ENCODE assay signal across 8 cellular contexts in genomic region chr18:49238433-49239042, GRCh38.
DNase-seq lines count a peak whose midpoint lies in the region; ATAC-seq and TF ChIP-seq lines count a peak whose summit lies in the region.

No MANE protein-coding gene starts in this region.

- H3K27ac ChIP-seq in left ventricle myocardium inferior (replicated peaks) (no peak overlapping the region), OCI-LY1 (ENCODE audit: low read depth, low read length, poor library complexity, severe bottlenecking) (no peak overlapping the region), esophagus squamous epithelium (no peak overlapping the region)

- no peaks in the 10 kb centered on the region for H3K27me3 ChIP-seq in left ventricle myocardium inferior (ENCODE audit: low read depth)
- H3K27me3 ChIP-seq in OCI-LY1 (ENCODE audit: insufficient read depth, low read length): no peaks in the 10 kb centered on the region
- H3K27me3 ChIP-seq in esophagus squamous epithelium: no peaks in the 10 kb centered on the region

- DNase-seq in left ventricle myocardium inferior (no peak), cardiac septum (ENCODE audit: low spot score) (no peak), esophagus squamous epithelium (lab: John Stamatoyannopoulos, UW) (no peak), epidermal melanocyte (ENCODE audit: insufficient read length, low spot score) (no peak)
- DNase-seq in stimulated activated naive B cell treated with anti-CD40 and anti-IgM and Interleukin-4, amounts not matched to agents 10 μg/mL and 1 μg/mL and 100 μg/mL, for 72 hours: no peak
- DNase-seq in activated T-helper 1 cell treated with anti-CD3 and anti-CD28 coated beads, Interleukin-12 subunit alpha, Interleukin-12 subunit beta, Interleukin-2, Interleukin-4 antibody, amounts not matched to agents 30 ng/mL and 10 ng/mL and 1 ng/mL, durations not matched to agents 14 hours and 24 hours and 36 hours (ENCODE audit: low spot score): no peak

- peaks cover 17 to 28% of the 10 kb centered on the region in 2 donors for H3K36me3 Mint-ChIP-seq in stimulated activated naive B cell treated with anti-CD40 and anti-IgM and Interleukin-4, amounts not matched to agents 10 μg/mL and 1 μg/mL and 100 μg/mL, for 72 hours
- H3K36me3 Mint-ChIP-seq in activated T-helper 1 cell treated with anti-CD3 and anti-CD28 coated beads, Interleukin-12 subunit alpha, Interleukin-12 subunit beta, Interleukin-2, Interleukin-4 antibody, amounts not matched to agents 30 ng/mL and 10 ng/mL and 1 ng/mL, durations not matched to agents 14 hours and 24 hours and 36 hours (ENCODE audit: low read depth): peaks cover 1% of the 10 kb centered on the region

- TF ChIP-seq CTCF in left ventricle myocardium inferior (IDR thresholded peaks at IDR 0.05; ENCODE audit: borderline replicate concordance): peak; percentile 53
- peak; percentile 49; the same call in 1 of the 2 replicates for TF ChIP-seq CTCF in OCI-LY1 (IDR thresholded peaks at IDR 0.05; ENCODE audit: low read length)
- TF ChIP-seq CTCF in esophagus squamous epithelium (IDR thresholded peaks at IDR 0.05): peak in 4 of 6 experiments; percentile 24 to 61 (median 36)

- H3K4me2 ChIP-seq in OCI-LY1 (ENCODE audit: low read length): no peak overlapping the region

- H3F3A ChIP-seq in OCI-LY1 (ENCODE audit: insufficient read depth, low read length): no peaks in the 10 kb centered on the region

- H3K4me3 ChIP-seq in left ventricle myocardium inferior (no peak overlapping the region), OCI-LY1 (ENCODE audit: low read depth, low read length, poor library complexity, severe bottlenecking) (no peak overlapping the region), esophagus squamous epithelium (no peak overlapping the region)

- H3K4me1 ChIP-seq in left ventricle myocardium inferior (no peaks in the 10 kb centered on the region), OCI-LY1 (ENCODE audit: insufficient read depth, low read length, severe bottlenecking) (peaks cover 3% of the 10 kb centered on the region), esophagus squamous epithelium (no peaks in the 10 kb centered on the region)

- H2AFZ ChIP-seq in OCI-LY1 (ENCODE audit: low read length): no peak overlapping the region

- no peak for ATAC-seq in stimulated activated naive B cell treated with anti-CD40 and anti-IgM and Interleukin-4, amounts not matched to agents 10 μg/mL and 1 μg/mL and 100 μg/mL, for 72 hours (replicated peaks)
- no peak for ATAC-seq in HG03039 (IDR thresholded peaks at IDR 0.05; ENCODE audit: unreplicated experiment)

- no peak for TF ChIP-seq POLR2A in esophagus squamous epithelium (IDR thresholded peaks at IDR 0.05)

- H3K9me3 Mint-ChIP-seq in stimulated activated naive B cell treated with anti-CD40 and anti-IgM and Interleukin-4, amounts not matched to agents 10 μg/mL and 1 μg/mL and 100 μg/mL, for 72 hours: no peaks in the 10 kb centered on the region
- H3K9me3 Mint-ChIP-seq in activated T-helper 1 cell treated with anti-CD3 and anti-CD28 coated beads, Interleukin-12 subunit alpha, Interleukin-12 subunit beta, Interleukin-2, Interleukin-4 antibody, amounts not matched to agents 30 ng/mL and 10 ng/mL and 1 ng/mL, durations not matched to agents 14 hours and 24 hours and 36 hours: no peaks in the 10 kb centered on the region

- H3K27me3 Mint-ChIP-seq in stimulated activated naive B cell treated with anti-CD40 and anti-IgM and Interleukin-4, amounts not matched to agents 10 μg/mL and 1 μg/mL and 100 μg/mL, for 72 hours: no peaks in the 10 kb centered on the region
- no peaks in the 10 kb centered on the region for H3K27me3 Mint-ChIP-seq in activated T-helper 1 cell treated with anti-CD3 and anti-CD28 coated beads, Interleukin-12 subunit alpha, Interleukin-12 subunit beta, Interleukin-2, Interleukin-4 antibody, amounts not matched to agents 30 ng/mL and 10 ng/mL and 1 ng/mL, durations not matched to agents 14 hours and 24 hours and 36 hours (ENCODE audit: insufficient read depth)

- peak overlapping the region; percentile 22 for H3K27ac Mint-ChIP-seq in stimulated activated naive B cell treated with anti-CD40 and anti-IgM and Interleukin-4, amounts not matched to agents 10 μg/mL and 1 μg/mL and 100 μg/mL, for 72 hours
- no peak overlapping the region for H3K27ac Mint-ChIP-seq in activated T-helper 1 cell treated with anti-CD3 and anti-CD28 coated beads, Interleukin-12 subunit alpha, Interleukin-12 subunit beta, Interleukin-2, Interleukin-4 antibody, amounts not matched to agents 30 ng/mL and 10 ng/mL and 1 ng/mL, durations not matched to agents 14 hours and 24 hours and 36 hours

- no peaks in the 10 kb centered on the region for H3K36me3 ChIP-seq in left ventricle myocardium inferior
- H3K36me3 ChIP-seq in OCI-LY1 (ENCODE audit: insufficient read depth, low read length): peaks cover 7% of the 10 kb centered on the region; the same call in 1 of the 2 replicates
- peaks cover 0 to 17% (median 0%) of the 10 kb centered on the region in 3 donors for H3K36me3 ChIP-seq in esophagus squamous epithelium

- WGBS in esophagus squamous epithelium, 2 donors: 55 to 96% methylated on average over 2 of the region's 2 CpGs

- H3K79me2 ChIP-seq in OCI-LY1 (ENCODE audit: insufficient read depth, low read length): no peaks in the 10 kb centered on the region

- H3K4me1 Mint-ChIP-seq in stimulated activated naive B cell treated with anti-CD40 and anti-IgM and Interleukin-4, amounts not matched to agents 10 μg/mL and 1 μg/mL and 100 μg/mL, for 72 hours: no peaks in the 10 kb centered on the region
- no peaks in the 10 kb centered on the region for H3K4me1 Mint-ChIP-seq in activated T-helper 1 cell treated with anti-CD3 and anti-CD28 coated beads, Interleukin-12 subunit alpha, Interleukin-12 subunit beta, Interleukin-2, Interleukin-4 antibody, amounts not matched to agents 30 ng/mL and 10 ng/mL and 1 ng/mL, durations not matched to agents 14 hours and 24 hours and 36 hours (ENCODE audit: low read depth)

- intact Hi-C loops in left ventricle myocardium inferior (cut with micrococcal nuclease): no loop called here
- intact Hi-C loops in cardiac septum (cut with DNase I): loop anchor here (5.0 kb wide), 1 partner anchor 561 kb away; no protein-coding TSS in a partner anchor
- intact Hi-C loops in esophagus squamous epithelium (cut with DNase I): no loop called here
- intact Hi-C loops in activated T-helper 1 cell treated with anti-CD3 and anti-CD28 coated beads, Interleukin-12 subunit alpha, Interleukin-12 subunit beta, Interleukin-2, Interleukin-4 antibody, amounts not matched to agents 30 ng/mL and 10 ng/mL and 1 ng/mL, durations not matched to agents 14 hours and 24 hours and 36 hours (cut with micrococcal nuclease): loop anchor here (1.0 to 5.0 kb wide), 4 partner anchors 146 to 562 kb away; no protein-coding TSS in a partner anchor

- no peak overlapping the region for H3K9ac ChIP-seq in OCI-LY1 (ENCODE audit: low read length)

- no peak overlapping the region for H3K4me3 Mint-ChIP-seq in stimulated activated naive B cell treated with anti-CD40 and anti-IgM and Interleukin-4, amounts not matched to agents 10 μg/mL and 1 μg/mL and 100 μg/mL, for 72 hours
- H3K4me3 Mint-ChIP-seq in activated T-helper 1 cell treated with anti-CD3 and anti-CD28 coated beads, Interleukin-12 subunit alpha, Interleukin-12 subunit beta, Interleukin-2, Interleukin-4 antibody, amounts not matched to agents 30 ng/mL and 10 ng/mL and 1 ng/mL, durations not matched to agents 14 hours and 24 hours and 36 hours: no peak overlapping the region

- no peaks in the 10 kb centered on the region for H4K20me1 ChIP-seq in OCI-LY1 (ENCODE audit: insufficient read depth, low read length)

- H3K9me3 ChIP-seq in left ventricle myocardium inferior (replicated peaks) (no peaks in the 10 kb centered on the region), OCI-LY1 (ENCODE audit: low read length) (no peaks in the 10 kb centered on the region), esophagus squamous epithelium (no peaks in the 10 kb centered on the region)

- no peaks in the 10 kb centered on the region for H3K9me2 ChIP-seq in OCI-LY1 (ENCODE audit: low read depth, low read length)

Comparison
In these comparisons a context has a peak if more than half of its experiments do, and no peak if none do; other contexts are left out.
1. intact Hi-C loops: an anchor here in cardiac septum (5.0 kb wide) and activated T-helper 1 cell treated with anti-CD3 and anti-CD28 coated beads, Interleukin-12 subunit alpha, Interleukin-12 subunit beta, Interleukin-2, Interleukin-4 antibody, amounts not matched to agents 30 ng/mL and 10 ng/mL and 1 ng/mL, durations not matched to agents 14 hours and 24 hours and 36 hours (1.0 to 5.0 kb wide); none called in left ventricle myocardium inferior and esophagus squamous epithelium.